In genomic region chrX:52995135-52995973, GRCh38 we compare ENCODE assay signal across 1 cellular context.
TF ChIP-seq lines count a peak whose summit lies in the region.

No MANE protein-coding gene starts in this region.

TF ChIP-seq in HepG2, 621 proteins besides CTCF, POLR2A, EP300 and RAD21 (continued from another document and continues in another):
- no peak for TF ChIP-seq BCL6 (CRISPR knock-in tag; IDR thresholded peaks at IDR 0.05)
- TF ChIP-seq RNF219 (CRISPR knock-in tag; IDR thresholded peaks at IDR 0.05): no peak
- TF ChIP-seq HOXA9 (CRISPR knock-in tag; IDR thresholded peaks at IDR 0.05; ENCODE audit: borderline replicate concordance): no peak
- no peak for TF ChIP-seq NCOA5 (CRISPR knock-in tag; IDR thresholded peaks at IDR 0.05)
- TF ChIP-seq HOXD1 (CRISPR knock-in tag; IDR thresholded peaks at IDR 0.05): no peak
- TF ChIP-seq EZH2 (conservative IDR thresholded peaks at IDR 0.05; ENCODE audit: low read depth, low read length): no peak
- no peak; the same call in 1 of the 2 replicates for TF ChIP-seq ZNF792 (CRISPR knock-in tag; IDR thresholded peaks at IDR 0.05)
- peak; percentile 78 for TF ChIP-seq ZNF574 (CRISPR knock-in tag; IDR thresholded peaks at IDR 0.05)
- no peak for TF ChIP-seq RORA (CRISPR knock-in tag; IDR thresholded peaks at IDR 0.05)
- TF ChIP-seq CBX1 (IDR thresholded peaks at IDR 0.05; ENCODE audit: low read depth): no peak
- TF ChIP-seq, protein P1, sequence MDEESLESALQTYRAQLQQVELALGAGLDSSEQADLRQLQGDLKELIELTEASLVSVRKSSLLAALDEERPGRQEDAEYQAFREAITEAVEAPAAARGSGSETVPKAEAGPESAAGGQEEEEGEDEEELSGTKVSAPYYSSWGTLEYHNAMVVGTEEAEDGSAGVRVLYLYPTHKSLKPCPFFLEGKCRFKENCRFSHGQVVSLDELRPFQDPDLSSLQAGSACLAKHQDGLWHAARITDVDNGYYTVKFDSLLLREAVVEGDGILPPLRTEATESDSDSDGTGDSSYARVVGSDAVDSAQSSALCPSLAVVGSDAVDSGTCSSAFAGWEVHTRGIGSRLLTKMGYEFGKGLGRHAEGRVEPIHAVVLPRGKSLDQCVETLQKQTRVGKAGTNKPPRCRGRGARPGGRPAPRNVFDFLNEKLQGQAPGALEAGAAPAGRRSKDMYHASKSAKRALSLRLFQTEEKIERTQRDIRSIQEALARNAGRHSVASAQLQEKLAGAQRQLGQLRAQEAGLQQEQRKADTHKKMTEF (CRISPR knock-in tag; IDR thresholded peaks at IDR 0.05): 0 out of 2 replicates have a peak, but pooled peaks have one; percentile 50
- no peak for TF ChIP-seq SIX1 (CRISPR knock-in tag; IDR thresholded peaks at IDR 0.05; ENCODE audit: borderline replicate concordance)
- TF ChIP-seq, protein P2, sequence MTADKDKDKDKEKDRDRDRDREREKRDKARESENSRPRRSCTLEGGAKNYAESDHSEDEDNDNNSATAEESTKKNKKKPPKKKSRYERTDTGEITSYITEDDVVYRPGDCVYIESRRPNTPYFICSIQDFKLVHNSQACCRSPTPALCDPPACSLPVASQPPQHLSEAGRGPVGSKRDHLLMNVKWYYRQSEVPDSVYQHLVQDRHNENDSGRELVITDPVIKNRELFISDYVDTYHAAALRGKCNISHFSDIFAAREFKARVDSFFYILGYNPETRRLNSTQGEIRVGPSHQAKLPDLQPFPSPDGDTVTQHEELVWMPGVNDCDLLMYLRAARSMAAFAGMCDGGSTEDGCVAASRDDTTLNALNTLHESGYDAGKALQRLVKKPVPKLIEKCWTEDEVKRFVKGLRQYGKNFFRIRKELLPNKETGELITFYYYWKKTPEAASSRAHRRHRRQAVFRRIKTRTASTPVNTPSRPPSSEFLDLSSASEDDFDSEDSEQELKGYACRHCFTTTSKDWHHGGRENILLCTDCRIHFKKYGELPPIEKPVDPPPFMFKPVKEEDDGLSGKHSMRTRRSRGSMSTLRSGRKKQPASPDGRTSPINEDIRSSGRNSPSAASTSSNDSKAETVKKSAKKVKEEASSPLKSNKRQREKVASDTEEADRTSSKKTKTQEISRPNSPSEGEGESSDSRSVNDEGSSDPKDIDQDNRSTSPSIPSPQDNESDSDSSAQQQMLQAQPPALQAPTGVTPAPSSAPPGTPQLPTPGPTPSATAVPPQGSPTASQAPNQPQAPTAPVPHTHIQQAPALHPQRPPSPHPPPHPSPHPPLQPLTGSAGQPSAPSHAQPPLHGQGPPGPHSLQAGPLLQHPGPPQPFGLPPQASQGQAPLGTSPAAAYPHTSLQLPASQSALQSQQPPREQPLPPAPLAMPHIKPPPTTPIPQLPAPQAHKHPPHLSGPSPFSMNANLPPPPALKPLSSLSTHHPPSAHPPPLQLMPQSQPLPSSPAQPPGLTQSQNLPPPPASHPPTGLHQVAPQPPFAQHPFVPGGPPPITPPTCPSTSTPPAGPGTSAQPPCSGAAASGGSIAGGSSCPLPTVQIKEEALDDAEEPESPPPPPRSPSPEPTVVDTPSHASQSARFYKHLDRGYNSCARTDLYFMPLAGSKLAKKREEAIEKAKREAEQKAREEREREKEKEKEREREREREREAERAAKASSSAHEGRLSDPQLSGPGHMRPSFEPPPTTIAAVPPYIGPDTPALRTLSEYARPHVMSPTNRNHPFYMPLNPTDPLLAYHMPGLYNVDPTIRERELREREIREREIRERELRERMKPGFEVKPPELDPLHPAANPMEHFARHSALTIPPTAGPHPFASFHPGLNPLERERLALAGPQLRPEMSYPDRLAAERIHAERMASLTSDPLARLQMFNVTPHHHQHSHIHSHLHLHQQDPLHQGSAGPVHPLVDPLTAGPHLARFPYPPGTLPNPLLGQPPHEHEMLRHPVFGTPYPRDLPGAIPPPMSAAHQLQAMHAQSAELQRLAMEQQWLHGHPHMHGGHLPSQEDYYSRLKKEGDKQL (CRISPR knock-in tag; IDR thresholded peaks at IDR 0.05; ENCODE audit: low read depth): no peak
- TF ChIP-seq ATF1 (CRISPR knock-in tag; IDR thresholded peaks at IDR 0.05): no peak
- peak; percentile 89 for TF ChIP-seq NFYC (CRISPR knock-in tag; IDR thresholded peaks at IDR 0.05)
- TF ChIP-seq LBX2 (CRISPR knock-in tag; IDR thresholded peaks at IDR 0.05; ENCODE audit: borderline replicate concordance): no peak
- no peak for TF ChIP-seq ZC3H13 (CRISPR knock-in tag; IDR thresholded peaks at IDR 0.05)
- no peak for TF ChIP-seq NFKB2 (CRISPR knock-in tag; IDR thresholded peaks at IDR 0.05; ENCODE audit: borderline replicate concordance)
- TF ChIP-seq ZNF337 (CRISPR knock-in tag; IDR thresholded peaks at IDR 0.05; ENCODE audit: borderline replicate concordance, low read depth): no peak
- no peak for TF ChIP-seq ZNF619 (CRISPR knock-in tag; IDR thresholded peaks at IDR 0.05)
- no peak for TF ChIP-seq MZF1 (CRISPR knock-in tag; IDR thresholded peaks at IDR 0.05; ENCODE audit: borderline replicate concordance)
- TF ChIP-seq NPAS2 (CRISPR knock-in tag; IDR thresholded peaks at IDR 0.05; ENCODE audit: borderline replicate concordance): no peak
- TF ChIP-seq ZNF784 (CRISPR knock-in tag; IDR thresholded peaks at IDR 0.05; ENCODE audit: borderline replicate concordance): no peak
- no peak for TF ChIP-seq HNRNPL (IDR thresholded peaks at IDR 0.05; ENCODE audit: low read depth, low read length)
- TF ChIP-seq ZNF224 (CRISPR knock-in tag; IDR thresholded peaks at IDR 0.05): no peak
- TF ChIP-seq ZNF383 (CRISPR knock-in tag; IDR thresholded peaks at IDR 0.05; ENCODE audit: borderline replicate concordance): no peak
- no peak for TF ChIP-seq PATZ1 (CRISPR knock-in tag; IDR thresholded peaks at IDR 0.05)
- TF ChIP-seq ZNF670 (CRISPR knock-in tag; IDR thresholded peaks at IDR 0.05; ENCODE audit: borderline replicate concordance): no peak
- no peak for TF ChIP-seq ZNF644 (CRISPR knock-in tag; IDR thresholded peaks at IDR 0.05; ENCODE audit: low read depth)
- TF ChIP-seq ZNF747 (CRISPR knock-in tag; IDR thresholded peaks at IDR 0.05; ENCODE audit: borderline replicate concordance): peak; percentile 26; the same call in 1 of the 2 replicates
- TF ChIP-seq NFYB (CRISPR knock-in tag; IDR thresholded peaks at IDR 0.05): peak; percentile 83
- TF ChIP-seq ZBTB7B (CRISPR knock-in tag; IDR thresholded peaks at IDR 0.05): no peak
- TF ChIP-seq, protein P3, sequence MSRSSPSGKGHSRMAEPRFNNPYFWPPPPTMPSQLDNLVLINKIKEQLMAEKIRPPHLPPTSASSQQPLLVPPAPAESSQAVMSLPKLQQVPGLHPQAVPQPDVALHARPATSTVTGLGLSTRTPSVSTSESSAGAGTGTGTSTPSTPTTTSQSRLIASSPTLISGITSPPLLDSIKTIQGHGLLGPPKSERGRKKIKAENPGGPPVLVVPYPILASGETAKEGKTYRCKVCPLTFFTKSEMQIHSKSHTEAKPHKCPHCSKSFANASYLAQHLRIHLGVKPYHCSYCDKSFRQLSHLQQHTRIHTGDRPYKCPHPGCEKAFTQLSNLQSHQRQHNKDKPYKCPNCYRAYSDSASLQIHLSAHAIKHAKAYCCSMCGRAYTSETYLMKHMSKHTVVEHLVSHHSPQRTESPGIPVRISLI (CRISPR knock-in tag; IDR thresholded peaks at IDR 0.05; ENCODE audit: borderline replicate concordance): no peak
- TF ChIP-seq HNF4A (CRISPR knock-in tag; IDR thresholded peaks at IDR 0.05): no peak
- TF ChIP-seq, protein P4, sequence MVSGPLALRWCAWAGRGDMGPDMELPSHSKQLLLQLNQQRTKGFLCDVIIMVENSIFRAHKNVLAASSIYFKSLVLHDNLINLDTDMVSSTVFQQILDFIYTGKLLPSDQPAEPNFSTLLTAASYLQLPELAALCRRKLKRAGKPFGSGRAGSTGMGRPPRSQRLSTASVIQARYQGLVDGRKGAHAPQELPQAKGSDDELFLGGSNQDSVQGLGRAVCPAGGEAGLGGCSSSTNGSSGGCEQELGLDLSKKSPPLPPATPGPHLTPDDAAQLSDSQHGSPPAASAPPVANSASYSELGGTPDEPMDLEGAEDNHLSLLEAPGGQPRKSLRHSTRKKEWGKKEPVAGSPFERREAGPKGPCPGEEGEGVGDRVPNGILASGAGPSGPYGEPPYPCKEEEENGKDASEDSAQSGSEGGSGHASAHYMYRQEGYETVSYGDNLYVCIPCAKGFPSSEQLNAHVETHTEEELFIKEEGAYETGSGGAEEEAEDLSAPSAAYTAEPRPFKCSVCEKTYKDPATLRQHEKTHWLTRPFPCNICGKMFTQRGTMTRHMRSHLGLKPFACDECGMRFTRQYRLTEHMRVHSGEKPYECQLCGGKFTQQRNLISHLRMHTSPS (CRISPR knock-in tag; IDR thresholded peaks at IDR 0.05; ENCODE audit: low read depth): no peak
- TF ChIP-seq KLF16 (CRISPR knock-in tag; IDR thresholded peaks at IDR 0.05): no peak
- no peak for TF ChIP-seq GFI1 (CRISPR knock-in tag; IDR thresholded peaks at IDR 0.05; ENCODE audit: borderline replicate concordance)
- TF ChIP-seq MAX (IDR thresholded peaks at IDR 0.05): peak; percentile 52; the same call in 1 of the 2 replicates
- no peak for TF ChIP-seq CEBPB (IDR thresholded peaks at IDR 0.05; ENCODE audit: borderline replicate concordance, low read depth, low read length)
- no peak for TF ChIP-seq ETV6 (CRISPR knock-in tag; conservative IDR thresholded peaks at IDR 0.05)
